Comparison of ENCODE assay signal across 15 cellular contexts in genomic region chr14:71834308-71835204, GRCh38.
DNase-seq lines count a peak whose midpoint lies in the region; ATAC-seq and TF ChIP-seq lines count a peak whose summit lies in the region.
"Had no signal": no experiment of that assay in that cellular context is flagged by ENCODE, and none has a peak within 500 bp of the region (broad histone marks: within the 10 kb centered on the region; RNA-seq: fewer than 3 reads in every experiment).

No MANE protein-coding gene starts in this region.

- no peaks in the 10 kb centered on the region; the same call in 1 of the 2 replicates for H3K4me1 ChIP-seq in GM23338 (ENCODE audit: insufficient read depth)
- H3K4me1 ChIP-seq in H9 (ENCODE audit: insufficient read depth, low read length), result peaks cover 5% of the 10 kb centered on the region; the same call in 1 of the 2 replicates
- no peaks in the 10 kb centered on the region for H3K4me1 ChIP-seq in spleen
- H3K4me1 ChIP-seq: HAP-1 had no signal

- H4K8ac ChIP-seq in H9 (replicated peaks; ENCODE audit: insufficient read length, low read depth, low read length), result no peak overlapping the region

- H4K91ac ChIP-seq in H9 (ENCODE audit: insufficient read length, low read depth, low read length), result no peak overlapping the region

- no peak overlapping the region for H2AFZ ChIP-seq in GM23338
- H2AFZ ChIP-seq in H9 (ENCODE audit: low read length), result no peak overlapping the region

- H3K79me1 ChIP-seq in H9 (ENCODE audit: insufficient read depth, low read depth, low read length, poor library complexity, severe bottlenecking), result no peaks in the 10 kb centered on the region

- no peak overlapping the region for H3T11ph ChIP-seq in H9 (ENCODE audit: low read length)

- no peak overlapping the region for H2BK12ac ChIP-seq in H9 (ENCODE audit: insufficient read length, low read depth, low read length)

- H3K18ac ChIP-seq in H9 (ENCODE audit: insufficient read length, low read depth, low read length), result no peak overlapping the region

- H4K5ac ChIP-seq in H9 (ENCODE audit: insufficient read length, low read depth, low read length), result no peak overlapping the region

- H2BK20ac ChIP-seq in H9 (ENCODE audit: low read depth, low read length, poor library complexity, severe bottlenecking), result no peak overlapping the region

- H3K36me3 ChIP-seq in GM23338 (ENCODE audit: insufficient read depth) (no peaks in the 10 kb centered on the region), SK-N-MC (ENCODE audit: insufficient read depth, low read length) (no peaks in the 10 kb centered on the region), spleen (no peaks in the 10 kb centered on the region)
- H3K36me3 ChIP-seq: HAP-1 had no signal

- no peaks in the 10 kb centered on the region for H3K79me2 ChIP-seq in GM23338 (replicated peaks; ENCODE audit: insufficient read depth)
- H3K79me2 ChIP-seq in H9 (ENCODE audit: insufficient read depth, low read length), result no peaks in the 10 kb centered on the region

- no peak overlapping the region for H2BK120ac ChIP-seq in H9 (ENCODE audit: low read depth, low read length, poor library complexity, severe bottlenecking)

- peaks cover 10% of the 10 kb centered on the region for H3K4me1 Mint-ChIP-seq in GM23338
- H3K4me1 Mint-ChIP-seq in H9, result peaks cover 4 to 7% of the 10 kb centered on the region in 2 experiments
- H3K4me1 Mint-ChIP-seq in endothelial cell (ENCODE audit: unreplicated experiment), result peaks cover 16% of the 10 kb centered on the region
- H3K4me1 Mint-ChIP-seq: CD14-positive monocyte had no signal

- no peak overlapping the region for H3K14ac ChIP-seq in H9 (ENCODE audit: insufficient read depth, low read length)

- H3K4me2 ChIP-seq in GM23338, result no peak overlapping the region
- no peak overlapping the region for H3K4me2 ChIP-seq in H9 (ENCODE audit: insufficient read depth, insufficient read length, low read length)

- H3K4me3 Mint-ChIP-seq in GM23338 (no peak overlapping the region), H9 (peak overlapping the region in 1 of 2 experiments; percentile 30; a peak in 1 of 5 replicates), endothelial cell (ENCODE audit: unreplicated experiment) (no peak overlapping the region)
- H3K4me3 Mint-ChIP-seq: CD14-positive monocyte; CD8-positive, alpha-beta T cell had no signal

- H3K23me2 ChIP-seq in H9 (ENCODE audit: insufficient read length, low read depth, low read length, poor library complexity, severe bottlenecking), result no peaks in the 10 kb centered on the region

- peaks cover 14% of the 10 kb centered on the region; the same call in 2 of the 3 replicates for H3K9me3 Mint-ChIP-seq in GM23338
- peaks cover 11 to 15% of the 10 kb centered on the region in 2 experiments for H3K9me3 Mint-ChIP-seq in H9
- no peaks in the 10 kb centered on the region for H3K9me3 Mint-ChIP-seq in endothelial cell (ENCODE audit: unreplicated experiment)

- H3K27ac ChIP-seq in GM23338 (ENCODE audit: low read depth) (no peak overlapping the region), H9 (ENCODE audit: insufficient read length, low read depth, low read length) (peak overlapping the region; percentile 21), SK-N-MC (0 out of 2 replicates have a peak overlapping the region, but pooled peaks have one; percentile 12), spleen (no peak overlapping the region)

- ATAC-seq in GM23338 (no peak), HG03097 (IDR thresholded peaks at IDR 0.05; ENCODE audit: low FRiP score, unreplicated experiment) (no peak)
- ATAC-seq: CD8-positive, alpha-beta T cell had no signal

- no peak overlapping the region for H3K4ac ChIP-seq in H9 (ENCODE audit: low read depth, low read length)

- intact Hi-C loops in spleen (cut with DNase I; ENCODE audit: low total_unique reads), result no loop called here

- H2BK15ac ChIP-seq in H9 (ENCODE audit: low read depth, low read length), result no peak overlapping the region

- no peaks in the 10 kb centered on the region for H3K9me3 ChIP-seq in H9 (ENCODE audit: control insufficient read depth, low read depth, low read length)
- H3K9me3 ChIP-seq in SK-N-MC (ENCODE audit: low read depth, low read length), result no peaks in the 10 kb centered on the region
- H3K9me3 ChIP-seq in spleen, result peaks cover 0 to 36% (median 25%) of the 10 kb centered on the region in 8 donors
- H3K9me3 ChIP-seq: HAP-1 had no signal

- WGBS in H9 (ENCODE audit: extremely low coverage, insufficient read length, low lambda C conversion rate), result no CpG with 5 or more reads among the region's 4 CpGs
- 70 to 80% (median 72%) methylated on average over 4 of the region's 4 CpGs for WGBS in spleen, 5 donors

- peak; percentile 27 for DNase-seq in GM23338 (ENCODE audit: low spot score)
- DNase-seq in H9, result no peak
- DNase-seq in SK-N-MC (ENCODE audit: low read depth, low spot score), result no peak
- DNase-seq in endothelial cell (ENCODE audit: low spot score), result no peak
- DNase-seq in NCI-H446 treated with DMSO at 0.1 percent for 48 hours (lab: John Stamatoyannopoulos, UW), result no peak
- DNase-seq in spleen, result no peak
- no peak for DNase-seq in HUDEP-2 (lab: John Stamatoyannopoulos, UW; ENCODE audit: unreplicated experiment in 76 of 76)
- DNase-seq: CD8-positive, alpha-beta T cell; DMS153; DMS79 treated with DMSO at 0.1 percent for 48 hours; EL; KG1 had no signal

- H3K23ac ChIP-seq in H9 (ENCODE audit: insufficient read length, low read depth, low read length), result no peak overlapping the region

- H3K4me3 ChIP-seq in GM23338, result no peak overlapping the region
- H3K4me3 ChIP-seq in SK-N-MC, result no peak overlapping the region
- H3K4me3 ChIP-seq in spleen, result no peak overlapping the region
- H3K4me3 ChIP-seq: HAP-1 had no signal

- TF ChIP-seq POLR2A in spleen (IDR thresholded peaks at IDR 0.05), result no peak

- H3K27me3 Mint-ChIP-seq in GM23338 (ENCODE audit: insufficient read depth, low read depth, poor library complexity) (no peaks in the 10 kb centered on the region), H9 (ENCODE audit: low read depth) (no peaks in the 10 kb centered on the region; the same call in 1 of the 2 replicates), endothelial cell (ENCODE audit: unreplicated experiment) (peaks cover 1% of the 10 kb centered on the region)

- H3K27ac Mint-ChIP-seq in GM23338, result no peak overlapping the region
- H3K27ac Mint-ChIP-seq in H9, result peak overlapping the region in 1 of 3 experiments; percentile 11; a peak in 2 of 7 replicates
- H3K27ac Mint-ChIP-seq in endothelial cell (ENCODE audit: unreplicated experiment), result peak overlapping the region; percentile 61
- H3K27ac Mint-ChIP-seq: CD14-positive monocyte; CD8-positive, alpha-beta T cell had no signal

- H2BK5ac ChIP-seq in H9 (ENCODE audit: insufficient read length, low read length), result no peak overlapping the region

- H3K9ac ChIP-seq in H9 (ENCODE audit: extremely low read depth, insufficient read length, low read length) (no peak overlapping the region), SK-N-MC (ENCODE audit: insufficient read length) (no peak overlapping the region)

- H3F3A ChIP-seq in GM23338 (replicated peaks; ENCODE audit: low read depth), result no peaks in the 10 kb centered on the region

- TF ChIP-seq CTCF in GM23338 (conservative IDR thresholded peaks at IDR 0.05; ENCODE audit: low read depth in 2 of 2) (no peak), H9 (conservative IDR thresholded peaks at IDR 0.05) (no peak), endothelial cell (IDR thresholded peaks at IDR 0.05; ENCODE audit: unreplicated experiment) (no peak), spleen (IDR thresholded peaks at IDR 0.05 in 8 of 11, conservative IDR thresholded peaks at IDR 0.05 in 3 of 11) (no peak)

- no peaks in the 10 kb centered on the region; the same call in 1 of the 2 replicates for H3K9me2 ChIP-seq in GM23338 (ENCODE audit: insufficient read depth)

- no peak overlapping the region for H3K56ac ChIP-seq in H9 (ENCODE audit: insufficient read length, low read depth, low read length)

- H4K20me1 ChIP-seq in GM23338 (replicated peaks; ENCODE audit: insufficient read depth) (no peaks in the 10 kb centered on the region), H9 (ENCODE audit: control insufficient read depth, insufficient read depth, insufficient read length) (no peaks in the 10 kb centered on the region)

- no peak overlapping the region for H2AK5ac ChIP-seq in H9 (ENCODE audit: insufficient read length, low read length)

- H3K36me3 Mint-ChIP-seq in GM23338 (ENCODE audit: low read depth), result peaks cover 16% of the 10 kb centered on the region; the same call in 2 of the 3 replicates
- H3K36me3 Mint-ChIP-seq in H9 (ENCODE audit: insufficient read depth in 1 of 3, low read depth in 3 of 3), result peaks cover 0 to 10% (median 10%) of the 10 kb centered on the region in 3 experiments; a peak in 4 of 7 replicates
- no peaks in the 10 kb centered on the region for H3K36me3 Mint-ChIP-seq in endothelial cell (ENCODE audit: low read depth, unreplicated experiment)
- H3K36me3 Mint-ChIP-seq: CD14-positive monocyte; CD8-positive, alpha-beta T cell had no signal

- H3K27me3 ChIP-seq in GM23338 (ENCODE audit: insufficient read depth), result no peaks in the 10 kb centered on the region
- H3K27me3 ChIP-seq in H9 (ENCODE audit: insufficient read depth, low read length), result no peaks in the 10 kb centered on the region
- no peaks in the 10 kb centered on the region for H3K27me3 ChIP-seq in spleen (replicated peaks in 1 of 7)

TF ChIP-seq in GM23338, 12 proteins besides CTCF, POLR2A, EP300 and RAD21 (continues in another document):
- TF ChIP-seq JUNB (IDR thresholded peaks at IDR 0.05; ENCODE audit: unreplicated experiment) (no peak), ZNF114 (CRISPR knock-in tag; IDR thresholded peaks at IDR 0.05) (no peak), POLR2AphosphoS5 (IDR thresholded peaks at IDR 0.05; ENCODE audit: low read depth) (no peak), STAT1 (IDR thresholded peaks at IDR 0.05; ENCODE audit: unreplicated experiment) (no peak), CREB1 (CRISPR knock-in tag; IDR thresholded peaks at IDR 0.05; ENCODE audit: low read depth) (no peak)
- TF ChIP-seq, protein P1, sequence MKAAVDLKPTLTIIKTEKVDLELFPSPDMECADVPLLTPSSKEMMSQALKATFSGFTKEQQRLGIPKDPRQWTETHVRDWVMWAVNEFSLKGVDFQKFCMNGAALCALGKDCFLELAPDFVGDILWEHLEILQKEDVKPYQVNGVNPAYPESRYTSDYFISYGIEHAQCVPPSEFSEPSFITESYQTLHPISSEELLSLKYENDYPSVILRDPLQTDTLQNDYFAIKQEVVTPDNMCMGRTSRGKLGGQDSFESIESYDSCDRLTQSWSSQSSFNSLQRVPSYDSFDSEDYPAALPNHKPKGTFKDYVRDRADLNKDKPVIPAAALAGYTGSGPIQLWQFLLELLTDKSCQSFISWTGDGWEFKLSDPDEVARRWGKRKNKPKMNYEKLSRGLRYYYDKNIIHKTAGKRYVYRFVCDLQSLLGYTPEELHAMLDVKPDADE (IDR thresholded peaks at IDR 0.05), result no peak

Comparison
In these comparisons a context has a peak if more than half of its experiments do, and no peak if none do; other contexts are left out.
1. H3K27ac ChIP-seq: peak in H9 (single experiment) and SK-N-MC (single experiment); none in GM23338 (single experiment) and spleen (0 of 8).